Comparison of ENCODE assay signal across 12 cellular contexts in the genomic region with DNA sequence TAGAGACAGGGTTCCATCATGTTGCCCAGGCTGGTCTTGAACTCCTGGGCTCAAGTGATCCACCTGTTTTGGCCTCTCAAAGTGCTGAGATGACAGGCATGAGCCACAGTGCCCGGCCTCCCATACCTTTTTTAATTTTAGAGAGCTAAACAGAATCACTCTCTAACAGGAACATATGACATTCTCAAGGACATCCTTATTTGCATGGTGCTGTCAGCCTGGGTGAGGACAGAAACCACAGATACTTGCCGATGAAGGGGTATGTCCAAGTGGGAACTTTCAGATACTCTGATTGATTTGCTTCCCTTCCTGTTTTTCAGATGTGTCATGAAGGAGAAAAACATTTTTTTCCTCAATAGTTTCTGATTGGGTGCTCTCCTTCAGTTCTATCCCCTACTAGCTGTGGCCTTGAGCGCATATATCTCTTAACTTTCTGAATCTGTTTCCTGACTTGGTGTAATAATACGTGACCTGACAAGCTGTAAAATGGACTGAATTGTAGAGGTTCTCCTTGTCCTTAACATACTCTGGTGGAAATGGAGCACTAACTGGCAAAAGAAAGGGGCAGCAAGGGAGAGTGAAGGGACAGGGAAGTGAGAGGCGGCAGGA.
A peak's percentile ranks its signal among the peaks of the same experiment; 100 is the strongest.
DNase-seq lines count a peak whose midpoint lies in the region; ATAC-seq and TF ChIP-seq lines count a peak whose summit lies in the region.
"Had no signal": no experiment of that assay in that cellular context is flagged by ENCODE, and none has a peak within 500 bp of the region (broad histone marks: within the 10 kb centered on the region; RNA-seq: fewer than 3 reads in every experiment).

No MANE protein-coding gene starts in this region.

- ATAC-seq in GM19397 (IDR thresholded peaks at IDR 0.05; ENCODE audit: unreplicated experiment) (peak; percentile 57), HG02759 (IDR thresholded peaks at IDR 0.05; ENCODE audit: unreplicated experiment) (peak; percentile 74), HG03442 (IDR thresholded peaks at IDR 0.05; ENCODE audit: unreplicated experiment) (peak; percentile 66)
- ATAC-seq: left cardiac atrium had no signal

- no peak for TF ChIP-seq CTCF in GM10248 (IDR thresholded peaks at IDR 0.05; ENCODE audit: control extremely low read depth, extremely low read depth, low read depth, missing control alignments)

- CTCF ChIA-PET in GM10248 (lab: Yijun Ruan, JAX) = interaction anchor here (0.7 to 1.8 kb wide), 3 partner anchors 8 to 15 kb away, joined by 3 to 5 read pairs (median 5); no protein-coding TSS in a partner anchor

- POLR2A ChIA-PET in GM10248 (lab: Yijun Ruan, JAX) = no interaction called here

- DNase-seq in GM10248 (ENCODE audit: extremely low spot score) (peak; percentile 14), T-helper 1 cell (no peak), T-helper 9 cell (no peak), UCSD-AML1 (lab: John Stamatoyannopoulos, UW; ENCODE audit: unreplicated experiment) (no peak), NCI-H1694 (lab: John Stamatoyannopoulos, UW) (no peak)
- DNase-seq: Calu3, left cardiac atrium, NCI-H446 treated with DMSO at 0.1 percent for 48 hours, thyroid gland had no signal
